In genomic region chr11:11441516-11441915, GRCh38 we compare ENCODE assay signal across 23 cellular contexts.
"Had no signal": no experiment of that assay in that cellular context is flagged by ENCODE, and none has a peak within 500 bp of the region (broad histone marks: within the 10 kb centered on the region; RNA-seq: fewer than 3 reads in every experiment).

No MANE protein-coding gene starts in this region.

- DNase-seq: naive thymus-derived CD8-positive, alpha-beta T cell; nephron progenitor cell; nucleus accumbens; pancreas; right cardiac atrium; right lobe of liver; sigmoid colon; stimulated activated CD4-positive, alpha-beta T cell treated with anti-CD3 and anti-CD28 coated beads, Interleukin-15, amount 100 ng/mL, for 24 hours; stimulated activated CD4-positive, alpha-beta T cell treated with anti-CD3 and anti-CD28 coated beads, Interleukin-2, amount 100 ng/mL, for 24 hours; stimulated activated CD4-positive, alpha-beta T cell treated with anti-CD3 and anti-CD28 coated beads, Interleukin-2, amount 100 ng/mL, for 48 hours; stimulated activated CD4-positive, alpha-beta T cell treated with anti-CD3 and anti-CD28 coated beads, Interleukin-4, amount 100 ng/mL, for 24 hours; stimulated activated naive B cell treated with anti-CD40 and anti-IgM and Interleukin-4, amounts not matched to agents 10 μg/mL and 1 μg/mL and 100 μg/mL, for 72 hours; stimulated activated naive CD4-positive, alpha-beta T cell treated with Interleukin-2 at 50 U/mL for 16 hours; stomach; thyroid gland; transverse colon; upper lobe of right lung; uterus had no signal

- H3K4me1 ChIP-seq: prostate gland had no signal

- H3K4me3 ChIP-seq: pancreas, prostate gland, right lobe of liver, sigmoid colon, stomach, thoracic aorta, thyroid gland, transverse colon, upper lobe of right lung, uterus had no signal

- H3K36me3 ChIP-seq: neutrophil, pancreas, prostate gland, right lobe of liver, sigmoid colon, stomach, thoracic aorta, thyroid gland, transverse colon, upper lobe of right lung, uterus had no signal

- H3K27me3 ChIP-seq: pancreas, right lobe of liver, sigmoid colon, stomach, thyroid gland, transverse colon, upper lobe of right lung, uterus had no signal

- ATAC-seq: naive thymus-derived CD8-positive, alpha-beta T cell; natural killer cell treated with Interleukin-12 subunit alpha and Interleukin-12 subunit beta and Interleukin-15 and Interleukin-18, amount 100 ng/mL, for 72 hours; right cardiac atrium; stimulated activated effector memory CD8-positive, alpha-beta T cell treated with anti-CD3 and anti-CD28 coated beads, Interleukin-12 subunit alpha, Interleukin-12 subunit beta, amount 100 ng/mL, for 72 hours; stimulated activated naive B cell treated with anti-CD40 and anti-IgM and Interleukin-4, amounts not matched to agents 10 μg/mL and 1 μg/mL and 100 μg/mL, for 72 hours; upper lobe of right lung had no signal

- H3K9me3 ChIP-seq: neutrophil, pancreas, prostate gland, right lobe of liver, sigmoid colon, stomach, thoracic aorta, thyroid gland, transverse colon, upper lobe of right lung, uterus had no signal

- H3K27ac ChIP-seq: neutrophil, prostate gland, right lobe of liver, sigmoid colon, stomach, thoracic aorta, thyroid gland, transverse colon, upper lobe of right lung, uterus had no signal
